In the genomic region with DNA sequence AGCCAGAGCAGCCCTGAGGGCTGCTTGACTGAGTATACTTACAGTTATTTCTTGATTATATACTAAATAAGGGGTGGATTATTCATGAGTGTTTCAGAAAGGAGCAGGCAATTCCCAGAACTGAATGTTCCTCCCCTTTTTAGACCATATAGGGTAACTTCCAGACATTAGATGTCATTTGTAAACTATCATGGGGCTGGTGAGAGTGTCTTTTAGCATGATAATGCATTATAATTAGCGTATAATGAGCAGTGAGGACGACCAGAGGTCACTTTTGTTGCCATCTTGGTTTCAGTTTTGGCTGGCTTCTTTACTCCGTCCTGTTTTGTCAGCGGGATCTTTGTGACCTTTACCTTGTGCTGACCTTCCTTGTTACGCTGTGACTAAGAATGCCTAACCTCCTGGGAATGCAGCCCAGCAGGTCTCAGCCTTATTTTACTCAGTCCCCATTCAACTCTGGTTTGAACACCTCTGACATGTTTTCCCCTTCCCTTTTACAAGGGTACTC, we compare ENCODE assay signal across 13 cellular contexts. TPM values are rescaled to one million over a fixed set of nuclear protein-coding genes. Genes with fewer than 3 reads are reported as not detected.
DNase-seq lines count a peak whose midpoint lies in the region; ATAC-seq, FAIRE-seq and TF ChIP-seq lines count a peak whose summit lies in the region.
"Had no signal": no experiment of that assay in that cellular context is flagged by ENCODE, and none has a peak within 500 bp of the region (broad histone marks: within the 10 kb centered on the region; RNA-seq: fewer than 3 reads in every experiment).

No MANE protein-coding gene starts in this region.

- no peak overlapping the region for H3K9ac ChIP-seq in astrocyte (ENCODE audit: low read length)

- FAIRE-seq in astrocyte (lab: Jason Lieb, UNC), result no peak

- H4K20me1 ChIP-seq in astrocyte (ENCODE audit: insufficient read depth, low read length), result no peaks in the 10 kb centered on the region

- no peaks in the 10 kb centered on the region for H3K4me1 ChIP-seq in astrocyte (ENCODE audit: insufficient read depth, low read length)
- H3K4me1 ChIP-seq in urinary bladder (ENCODE audit: insufficient read depth), result no peaks in the 10 kb centered on the region

- no peaks in the 10 kb centered on the region for H3K9me3 ChIP-seq in astrocyte (ENCODE audit: insufficient read depth, low read depth, low read length)
- H3K9me3 ChIP-seq: thoracic aorta had no signal

- H3K27ac ChIP-seq in astrocyte (ENCODE audit: low read depth, low read length) (no peak overlapping the region), urinary bladder (ENCODE audit: low read depth) (peak overlapping the region; percentile 83)
- H3K27ac ChIP-seq: thoracic aorta had no signal

- peak; percentile 90 for ATAC-seq in Right ventricle myocardium superior (ENCODE audit: poor library complexity)
- ATAC-seq: effector memory CD8-positive, alpha-beta T cell had no signal

- H3K27me3 Mint-ChIP-seq in astrocyte (ENCODE audit: low read depth, unreplicated experiment), result no peaks in the 10 kb centered on the region
- H3K27me3 Mint-ChIP-seq: effector memory CD8-positive, alpha-beta T cell had no signal

- no peak overlapping the region for H2AFZ ChIP-seq in astrocyte (ENCODE audit: low read depth, low read length)

- H3K4me2 ChIP-seq in astrocyte (ENCODE audit: low read length), result peak overlapping the region; percentile 57

- H3K9me3 Mint-ChIP-seq in astrocyte (ENCODE audit: unreplicated experiment), result no peaks in the 10 kb centered on the region

- H3K36me3 Mint-ChIP-seq in astrocyte (ENCODE audit: low read depth, unreplicated experiment), result peaks cover 8% of the 10 kb centered on the region

- TF ChIP-seq CTCF in astrocyte (IDR thresholded peaks at IDR 0.05; ENCODE audit: insufficient read depth, low read depth, low read length), result no peak

- 73% methylated on average over 5 of the region's 5 CpGs for WGBS in urinary bladder

- H3K4me1 Mint-ChIP-seq in astrocyte (ENCODE audit: low read depth, unreplicated experiment), result peaks cover 6% of the 10 kb centered on the region

- DNase-seq in Right ventricle myocardium superior (no peak), cardiac septum (ENCODE audit: low spot score) (no peak), astrocyte (ENCODE audit: low read depth) (peak; percentile 25), iris pigment epithelial cell (ENCODE audit: low read depth) (peak; percentile 40), NCI-H510A (lab: John Stamatoyannopoulos, UW) (no peak), SKM-1 treated with dmso at 0.1 percent for 144 hours (lab: John Stamatoyannopoulos, UW; ENCODE audit: unreplicated experiment) (no peak), D341Med (ENCODE audit: low spot score) (no peak)
- DNase-seq: amniotic stem cell; DMS53; effector memory CD8-positive, alpha-beta T cell; NCI-H1930 had no signal

- H3K79me2 ChIP-seq in astrocyte (ENCODE audit: insufficient read depth, low read length), result no peaks in the 10 kb centered on the region

- no peak overlapping the region for H3K4me3 Mint-ChIP-seq in astrocyte (ENCODE audit: unreplicated experiment)
- H3K4me3 Mint-ChIP-seq: effector memory CD8-positive, alpha-beta T cell had no signal

- H3K36me3 ChIP-seq in astrocyte (ENCODE audit: insufficient read depth, low read length) (peaks cover 20% of the 10 kb centered on the region), urinary bladder (ENCODE audit: insufficient read depth) (no peaks in the 10 kb centered on the region)

- H3K4me3 ChIP-seq in astrocyte (ENCODE audit: insufficient read depth, low read depth, low read length) (no peak overlapping the region), urinary bladder (ENCODE audit: low read depth, low read length) (no peak overlapping the region)
- H3K4me3 ChIP-seq: thoracic aorta had no signal

- no peaks in the 10 kb centered on the region for H3K27me3 ChIP-seq in astrocyte (ENCODE audit: insufficient read depth, low read length)

- H3K27ac Mint-ChIP-seq in astrocyte (ENCODE audit: unreplicated experiment), result no peak overlapping the region
- H3K27ac Mint-ChIP-seq: effector memory CD8-positive, alpha-beta T cell had no signal

- intact Hi-C loops in Right ventricle myocardium superior (cut with DNase I), result no loop called here
- intact Hi-C loops in cardiac septum (cut with DNase I), result no loop called here

RNA-seq across cellular contexts. Expression of a gene that starts 16.1 kb away (rescaled TPM):
- 12.4 TPM for total RNA-seq in Right ventricle myocardium superior
- 15.7 TPM for total RNA-seq in cardiac septum
- 24.2 and 25.2 TPM in 2 replicates for total RNA-seq in astrocyte
- total RNA-seq in urinary bladder, result 93.6 TPM
- polyA plus RNA-seq in urinary bladder, result 37.8 TPM

Comparison
In these comparisons a context has a peak if more than half of its experiments do, and no peak if none do; other contexts are left out.
1. DNase-seq: peak in astrocyte (single experiment) and iris pigment epithelial cell (single experiment); none in Right ventricle myocardium superior (single experiment), cardiac septum (single experiment), NCI-H510A (single experiment), SKM-1 treated with dmso at 0.1 percent for 144 hours (single experiment) and D341Med (single experiment).